1 cellular context compared by ENCODE assay signal in genomic region chr6:75418233-75418632, GRCh38.
TF ChIP-seq lines count a peak whose summit lies in the region.

No MANE protein-coding gene starts in this region.

TF ChIP-seq in GM23338, 12 proteins besides CTCF, POLR2A, EP300 and RAD21 (continued from another document):
- TF ChIP-seq REST (IDR thresholded peaks at IDR 0.05; ENCODE audit: unreplicated experiment) (no peak), EZH2phosphoT487 (IDR thresholded peaks at IDR 0.05; ENCODE audit: unreplicated experiment) (no peak)
